ENCODE assay signal across 9 cellular contexts in genomic region chr19:18895038-18895827, GRCh38. TPM values are rescaled to one million over a fixed set of nuclear protein-coding genes. Genes with fewer than 3 reads are reported as not detected.
A peak's percentile ranks its signal among the peaks of the same experiment; 100 is the strongest.
DNase-seq lines count a peak whose midpoint lies in the region; ATAC-seq, FAIRE-seq and TF ChIP-seq lines count a peak whose summit lies in the region.
"Had no signal": no experiment of that assay in that cellular context is flagged by ENCODE, and none has a peak within 500 bp of the region (broad histone marks: within the 10 kb centered on the region; RNA-seq: fewer than 3 reads in every experiment).

No MANE protein-coding gene starts in this region.

- no peak overlapping the region for H3K4me3 ChIP-seq in CD8-positive, alpha-beta T cell (ENCODE audit: low read depth, low read length)
- H3K4me3 ChIP-seq in fibroblast of the aortic adventitia (ENCODE audit: low read depth, low read length) (peak overlapping the region; percentile 64), neuronal stem cell (ENCODE audit: low read length in 2 of 2) (peak overlapping the region; percentile 84 to 98)

- POLR2A ChIA-PET in CD8-positive, alpha-beta T cell (lab: Charles Lee): no interaction called here

- H3K9me3 ChIP-seq in CD8-positive, alpha-beta T cell (ENCODE audit: low read length): no peaks in the 10 kb centered on the region
- H3K9me3 ChIP-seq in T-helper 17 cell (ENCODE audit: control insufficient read depth, low read length, poor library complexity, severe bottlenecking): no peaks in the 10 kb centered on the region
- H3K9me3 ChIP-seq in neuronal stem cell (replicated peaks in 1 of 2; ENCODE audit: control insufficient read depth in 2 of 2, insufficient read depth in 1 of 2, low read depth in 1 of 2, low read length in 2 of 2): peaks cover 0 to 4% of the 10 kb centered on the region in 2 donors

- ATAC-seq in CD8-positive, alpha-beta T cell: no peak
- ATAC-seq in T-helper 17 cell (no peak), HG02870 (IDR thresholded peaks at IDR 0.05; ENCODE audit: unreplicated experiment) (no peak)

- no peak for FAIRE-seq in GM19239 (lab: Jason Lieb, UNC)

- H3K4me1 Mint-ChIP-seq in CD8-positive, alpha-beta T cell (ENCODE audit: low read depth): peaks cover 9% of the 10 kb centered on the region
- peaks cover 8% of the 10 kb centered on the region for H3K4me1 Mint-ChIP-seq in T-helper 17 cell

- peak overlapping the region; percentile 96 for H3K9ac ChIP-seq in neuronal stem cell (ENCODE audit: low read depth, low read length, poor library complexity)

- peaks cover 12% of the 10 kb centered on the region for H3K36me3 Mint-ChIP-seq in CD8-positive, alpha-beta T cell
- peaks cover 6% of the 10 kb centered on the region for H3K36me3 Mint-ChIP-seq in T-helper 17 cell (ENCODE audit: low read depth)

- H2AFZ ChIP-seq in neuronal stem cell (ENCODE audit: low read length): peak overlapping the region; percentile 91

- no peak for TF ChIP-seq CTCF in CD8-positive, alpha-beta T cell (IDR thresholded peaks at IDR 0.05)
- TF ChIP-seq CTCF in fibroblast of the aortic adventitia (IDR thresholded peaks at IDR 0.05; ENCODE audit: insufficient read depth, low read length): peak; percentile 43

- H3K27ac Mint-ChIP-seq in CD8-positive, alpha-beta T cell: no peak overlapping the region
- H3K27ac Mint-ChIP-seq in T-helper 17 cell: no peak overlapping the region

- H3K27me3 Mint-ChIP-seq in CD8-positive, alpha-beta T cell (ENCODE audit: low read depth): peaks cover 22% of the 10 kb centered on the region
- peaks cover 19% of the 10 kb centered on the region for H3K27me3 Mint-ChIP-seq in T-helper 17 cell

- peak overlapping the region; percentile 75 for H2AK5ac ChIP-seq in neuronal stem cell (ENCODE audit: low read depth, low read length)

- H3K27ac ChIP-seq in CD8-positive, alpha-beta T cell (ENCODE audit: low read depth, low read length): no peak overlapping the region
- H3K27ac ChIP-seq in neuronal stem cell (replicated peaks; ENCODE audit: low read length): no peak overlapping the region

- no peak overlapping the region for H4K91ac ChIP-seq in neuronal stem cell (ENCODE audit: low read depth, low read length, poor library complexity)

- H3K18ac ChIP-seq in neuronal stem cell (ENCODE audit: low read length): peak overlapping the region; percentile 98

- no peak for DNase-seq in CD8-positive, alpha-beta T cell
- peak; percentile 42 for DNase-seq in HT1080 (ENCODE audit: low read depth)
- DNase-seq in T-helper 17 cell: no peak
- DNase-seq in fibroblast of the aortic adventitia (ENCODE audit: low read depth): peak; percentile 24
- DNase-seq in neuronal stem cell (ENCODE audit: low spot score): peak; percentile 65
- no peak for DNase-seq in T-helper 1 cell
- no peak for DNase-seq in GM19239 (ENCODE audit: insufficient read length, low spot score)

- H2BK5ac ChIP-seq in neuronal stem cell (ENCODE audit: low read length): no peak overlapping the region

- peaks cover 7% of the 10 kb centered on the region for H3K27me3 ChIP-seq in CD8-positive, alpha-beta T cell (ENCODE audit: insufficient read depth, low read length)
- peaks cover 0 to 6% (median 0%) of the 10 kb centered on the region in 3 experiments for H3K27me3 ChIP-seq in neuronal stem cell (ENCODE audit: control insufficient read depth in 3 of 3, insufficient read depth in 3 of 3, low read depth in 1 of 3, low read length in 3 of 3)

- H3K23ac ChIP-seq in neuronal stem cell (ENCODE audit: low read depth, low read length, poor library complexity): peak overlapping the region; percentile 65

- peak overlapping the region; percentile 71 for H3K14ac ChIP-seq in neuronal stem cell (ENCODE audit: low read length)

- H2BK120ac ChIP-seq in neuronal stem cell (ENCODE audit: low read depth, low read length): peak overlapping the region; percentile 31

- intact Hi-C loops in CD8-positive, alpha-beta T cell (cut with DNase I, micrococcal nuclease): no loop called here

- H3K36me3 ChIP-seq in CD8-positive, alpha-beta T cell (ENCODE audit: insufficient read depth, low read length): no peaks in the 10 kb centered on the region
- H3K36me3 ChIP-seq in neuronal stem cell (replicated peaks in 1 of 2; ENCODE audit: control insufficient read depth in 2 of 2, insufficient read depth in 2 of 2, low read length in 2 of 2): peaks cover 9 to 43% of the 10 kb centered on the region in 2 donors

- H2BK15ac ChIP-seq in neuronal stem cell (ENCODE audit: low read length): no peak overlapping the region

- H3K4me1 ChIP-seq in CD8-positive, alpha-beta T cell (ENCODE audit: insufficient read depth, low read length): peaks cover 7% of the 10 kb centered on the region
- peaks cover 12 to 25% of the 10 kb centered on the region in 2 donors for H3K4me1 ChIP-seq in neuronal stem cell (ENCODE audit: control insufficient read depth in 2 of 2, insufficient read depth in 1 of 2, low read depth in 1 of 2, low read length in 2 of 2)

- H3K4me3 Mint-ChIP-seq in CD8-positive, alpha-beta T cell: peak overlapping the region; percentile 29
- peak overlapping the region; percentile 45 for H3K4me3 Mint-ChIP-seq in T-helper 17 cell

- CTCF ChIA-PET in CD8-positive, alpha-beta T cell (lab: Charles Lee): no interaction called here

- H4K8ac ChIP-seq in neuronal stem cell (ENCODE audit: low read depth, low read length): no peak overlapping the region

- WGBS in neuronal stem cell (ENCODE audit: extremely low coverage in 2 of 2, insufficient read length in 2 of 2, insufficient replicate concordance in 1 of 2), 2 donors: no CpG with 5 or more reads among the region's 73 CpGs

- no peaks in the 10 kb centered on the region for H3K9me3 Mint-ChIP-seq in CD8-positive, alpha-beta T cell

- H3K4me2 ChIP-seq in neuronal stem cell (ENCODE audit: insufficient read depth, low read length, poor library complexity, severe bottlenecking): peak overlapping the region; percentile 91

- H2BK12ac ChIP-seq in neuronal stem cell (ENCODE audit: low read length): no peak overlapping the region

- peak overlapping the region; percentile 37 for H3K4ac ChIP-seq in neuronal stem cell (ENCODE audit: low read length)

- H3K79me1 ChIP-seq in neuronal stem cell (ENCODE audit: low read depth, low read length): peaks cover 2% of the 10 kb centered on the region

RNA-seq across cellular contexts. Expression of gene CERS1, which starts 0.7 kb away (rescaled TPM):
- not detected for total RNA-seq in CD8-positive, alpha-beta T cell
- 1.0 and 3.4 TPM in 2 replicates for total RNA-seq in HT1080 (2014; rRNA removed; shearing (Covaris generic))
- polyA plus RNA-seq in HT1080 (2015; cell fraction: cytosol; rRNA removed): 0.85 and 1.1 TPM in 2 replicates
- 0.46 and 0.87 TPM in 2 replicates for polyA plus RNA-seq in HT1080 (2015; cell fraction: nucleus; rRNA removed)
- total RNA-seq in T-helper 17 cell (not detected), fibroblast of the aortic adventitia (ENCODE audit: low replicate concordance) (1.1 and 1.6 TPM in 2 replicates)
- polyA plus RNA-seq in neuronal stem cell (2013, experiment 1 of 2): 17.4 TPM
- 17.0 TPM for polyA plus RNA-seq in neuronal stem cell (2013, experiment 2 of 2)
- total RNA-seq: T-helper 2 cell treated with Interferon-gamma antibody and Interleukin-4, amounts not matched to agents 100 ng/mL and 5 ng/mL, for 36 hours had no signal

RNA-seq across cellular contexts. Expression of gene COPE, which starts 24.0 kb away (rescaled TPM):
- 100 to 1,000 TPM; 207 to 211 TPM for total RNA-seq in CD8-positive, alpha-beta T cell
- total RNA-seq in HT1080 (2014; rRNA removed; shearing (Covaris generic)): 352 and 410 TPM in 2 replicates
- polyA plus RNA-seq in HT1080 (2015; cell fraction: cytosol; rRNA removed): 243 and 328 TPM in 2 replicates
- 173 and 180 TPM in 2 replicates for polyA plus RNA-seq in HT1080 (2015; cell fraction: nucleus; rRNA removed)
- 100 to 1,000 TPM; 166 to 185 TPM for total RNA-seq in T-helper 17 cell
- total RNA-seq in fibroblast of the aortic adventitia (ENCODE audit: low replicate concordance): 67.0 and 172 TPM in 2 replicates
- polyA plus RNA-seq in neuronal stem cell (2013, experiment 1 of 2): 152 TPM
- 153 TPM for polyA plus RNA-seq in neuronal stem cell (2013, experiment 2 of 2)

RNA-seq across cellular contexts. Expression of gene DDX49, which starts 24.3 kb away (rescaled TPM):
- 10 to 100 TPM; 67.1 to 72.8 TPM for total RNA-seq in CD8-positive, alpha-beta T cell
- total RNA-seq in HT1080 (2014; rRNA removed; shearing (Covaris generic)): 137 and 139 TPM in 2 replicates
- polyA plus RNA-seq in HT1080 (2015; cell fraction: cytosol; rRNA removed): 53.8 and 58.4 TPM in 2 replicates
- 62.5 and 80.0 TPM in 2 replicates for polyA plus RNA-seq in HT1080 (2015; cell fraction: nucleus; rRNA removed)
- 10 to 100 TPM; 45.2 to 49.1 TPM for total RNA-seq in T-helper 17 cell
- total RNA-seq in fibroblast of the aortic adventitia (ENCODE audit: low replicate concordance): 30.8 and 42.1 TPM in 2 replicates
- 11.8 TPM for polyA plus RNA-seq in neuronal stem cell (2013, experiment 1 of 2)
- polyA plus RNA-seq in neuronal stem cell (2013, experiment 2 of 2): 10.4 TPM

RNA-seq across cellular contexts. Expression of gene HOMER3, which starts 45.8 kb away (rescaled TPM):
- total RNA-seq in CD8-positive, alpha-beta T cell: under 1 TPM in 1 of 2 experiments, not detected in 1; 0.90 TPM
- 70.4 and 73.3 TPM in 2 replicates for total RNA-seq in HT1080 (2014; rRNA removed; shearing (Covaris generic))
- 51.6 and 57.7 TPM in 2 replicates for polyA plus RNA-seq in HT1080 (2015; cell fraction: cytosol; rRNA removed)
- 27.8 and 41.4 TPM in 2 replicates for polyA plus RNA-seq in HT1080 (2015; cell fraction: nucleus; rRNA removed)
- total RNA-seq in T-helper 17 cell (1 to 10 TPM; 3.3 to 4.7 TPM), fibroblast of the aortic adventitia (ENCODE audit: low replicate concordance) (68.7 and 131 TPM in 2 replicates)
- polyA plus RNA-seq in neuronal stem cell (2013, experiment 1 of 2): 58.3 TPM
- 56.2 TPM for polyA plus RNA-seq in neuronal stem cell (2013, experiment 2 of 2)
- total RNA-seq: T-helper 2 cell treated with Interferon-gamma antibody and Interleukin-4, amounts not matched to agents 100 ng/mL and 5 ng/mL, for 36 hours had no signal

Comparison
In these comparisons a context has a peak if more than half of its experiments do, and no peak if none do; other contexts are left out.
1. DNase-seq: peak in HT1080 (single experiment), fibroblast of the aortic adventitia (single experiment) and neuronal stem cell (single experiment); none in CD8-positive, alpha-beta T cell (0 of 7), T-helper 17 cell (0 of 3), T-helper 1 cell (0 of 5) and GM19239 (single experiment).